8 cellular contexts compared by ENCODE assay signal in the genomic region with DNA sequence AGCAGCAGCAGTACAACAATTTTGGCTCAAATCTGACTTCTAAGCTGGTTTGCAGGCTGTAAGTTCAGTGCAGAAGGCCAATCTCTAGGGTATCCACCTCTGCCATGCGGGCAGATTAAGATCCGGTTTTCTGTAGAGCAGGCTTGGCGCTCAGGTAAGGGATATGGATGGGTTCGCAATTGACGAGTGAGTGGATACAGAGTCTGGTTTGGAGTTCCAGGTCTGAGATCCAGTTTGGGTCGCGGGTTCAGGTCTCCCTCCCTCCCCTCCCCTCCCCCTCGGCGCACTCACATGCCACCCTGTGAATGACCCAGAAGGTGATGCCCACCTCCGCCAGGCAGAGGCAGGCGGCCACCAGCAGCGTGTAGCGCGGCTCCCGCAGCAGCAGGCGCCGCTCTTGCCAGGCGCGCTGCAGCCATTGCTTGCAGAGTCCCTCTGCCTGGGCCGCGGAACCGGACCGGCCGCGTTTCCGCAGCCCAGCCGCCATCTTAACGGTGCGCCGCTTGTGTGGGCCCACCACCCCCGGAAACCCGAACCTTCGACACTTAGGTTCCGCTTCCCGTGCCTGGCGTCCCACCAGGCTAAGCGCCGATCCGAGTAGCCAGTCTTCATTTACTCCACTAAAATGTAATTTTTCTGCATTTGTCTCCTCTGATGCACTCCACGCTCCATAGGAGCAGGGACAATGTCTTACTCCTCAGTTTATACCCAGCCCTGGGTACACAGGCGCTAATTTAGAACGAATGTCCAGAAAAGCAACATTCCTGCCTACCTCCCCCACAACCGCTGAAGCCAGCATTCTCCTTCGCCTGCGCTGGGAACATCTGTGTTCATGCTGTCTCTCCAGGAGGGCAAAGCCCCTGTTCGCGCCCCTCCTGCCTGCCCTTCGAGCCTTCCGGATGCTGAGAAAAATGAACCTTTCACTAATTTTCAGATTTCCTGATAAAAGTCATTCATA. TPM values are rescaled to one million over a fixed set of nuclear protein-coding genes. Genes with fewer than 3 reads are reported as not detected.
DNase-seq lines count a peak whose midpoint lies in the region; ATAC-seq, FAIRE-seq and TF ChIP-seq lines count a peak whose summit lies in the region.

A gene (minus strand): TSS at position 509 of the 958 bp plus-strand sequence. CDS start 22 bp downstream, at position 487.

- H3K4me1 ChIP-seq in astrocyte (ENCODE audit: insufficient read depth, low read length) (peaks cover 7% of the 10 kb centered on the region), vagina (peaks cover 28% of the 10 kb centered on the region)

- peaks cover 2% of the 10 kb centered on the region for H3K36me3 ChIP-seq in astrocyte (ENCODE audit: insufficient read depth, low read length)
- H3K36me3 ChIP-seq in vagina = peaks cover 0 to 18% of the 10 kb centered on the region in 2 donors

- H4K20me1 ChIP-seq in astrocyte (ENCODE audit: insufficient read depth, low read length) = peaks cover 24% of the 10 kb centered on the region

- H3K27me3 ChIP-seq in astrocyte (ENCODE audit: insufficient read depth, low read length) (no peaks in the 10 kb centered on the region), vagina (no peaks in the 10 kb centered on the region)

- H3K79me2 ChIP-seq in astrocyte (ENCODE audit: insufficient read depth, low read length) = peaks cover 12% of the 10 kb centered on the region

- H3K4me3 ChIP-seq in astrocyte (ENCODE audit: insufficient read depth, low read depth, low read length) = peak within 1 kb of the TSS; percentile 88
- H3K4me3 ChIP-seq in vagina = peak within 1 kb of the TSS; percentile 71 to 87

- peak; percentile 92 for DNase-seq in GM10266 (ENCODE audit: extremely low spot score)
- peak; percentile 43 for DNase-seq in NCI-H1417 treated with DMSO at 0.1 percent for 48 hours (lab: John Stamatoyannopoulos, UW)
- DNase-seq in T-helper 9 cell = peak; percentile 81
- DNase-seq in astrocyte (ENCODE audit: low read depth) = peak; percentile 77
- DNase-seq in hepatic stellate cell (ENCODE audit: low spot score) = peak; percentile 87
- peak; percentile 54 for DNase-seq in renal cortical epithelial cell (ENCODE audit: low read depth)
- no peak for DNase-seq in vagina (ENCODE audit: extremely low spot score in 2 of 2)

- H3K9me3 Mint-ChIP-seq in astrocyte (ENCODE audit: unreplicated experiment) = no peaks in the 10 kb centered on the region

- intact Hi-C loops in vagina (cut with DNase I) = loop anchor here (2.0 to 10.0 kb wide), 2 partner anchors 114 to 354 kb away; a partner anchor contains a TSS

- H2AFZ ChIP-seq in astrocyte (ENCODE audit: low read depth, low read length) = peak within 1 kb of the TSS; percentile 98

- H3K27ac Mint-ChIP-seq in astrocyte (ENCODE audit: unreplicated experiment) = peak within 1 kb of the TSS; percentile 98

- H3K27ac ChIP-seq in astrocyte (ENCODE audit: low read depth, low read length) = peak within 1 kb of the TSS; percentile 91
- peak within 1 kb of the TSS; percentile 79 for H3K27ac ChIP-seq in vagina

- no peaks in the 10 kb centered on the region for H3K9me3 ChIP-seq in astrocyte (ENCODE audit: insufficient read depth, low read depth, low read length)
- H3K9me3 ChIP-seq in vagina = no peaks in the 10 kb centered on the region

- peak within 1 kb of the TSS; percentile 95 for H3K4me3 Mint-ChIP-seq in astrocyte (ENCODE audit: unreplicated experiment)

- no peaks in the 10 kb centered on the region for H3K27me3 Mint-ChIP-seq in astrocyte (ENCODE audit: low read depth, unreplicated experiment)

- ATAC-seq in HG02610 (IDR thresholded peaks at IDR 0.05; ENCODE audit: unreplicated experiment) = peak; percentile 34

- H3K36me3 Mint-ChIP-seq in astrocyte (ENCODE audit: low read depth, unreplicated experiment) = no peaks in the 10 kb centered on the region

- peak within 1 kb of the TSS; percentile 100 for H3K4me2 ChIP-seq in astrocyte (ENCODE audit: low read length)

- TF ChIP-seq CTCF in GM10266 (IDR thresholded peaks at IDR 0.05; ENCODE audit: control insufficient read depth, insufficient read depth, low read depth, missing control alignments) = no peak
- no peak for TF ChIP-seq CTCF in astrocyte (IDR thresholded peaks at IDR 0.05; ENCODE audit: insufficient read depth, low read depth, low read length)
- TF ChIP-seq CTCF in vagina (IDR thresholded peaks at IDR 0.05) = no peak

- no peak for FAIRE-seq in astrocyte (lab: Jason Lieb, UNC)

- H3K9ac ChIP-seq in astrocyte (ENCODE audit: low read length) = peak within 1 kb of the TSS; percentile 96

- H3K4me1 Mint-ChIP-seq in astrocyte (ENCODE audit: low read depth, unreplicated experiment) = peaks cover 4% of the 10 kb centered on the region

- TF ChIP-seq POLR2A in vagina (IDR thresholded peaks at IDR 0.05) = peak in 1 of 2 donors; percentile 25

RNA-seq across cellular contexts. Expression of the gene that starts here (rescaled TPM):
- 47.1 and 51.1 TPM in 2 replicates for total RNA-seq in astrocyte
- 18.9 and 43.2 TPM in 2 replicates for total RNA-seq in renal cortical epithelial cell
- total RNA-seq in vagina = 58.2 TPM

Comparison
In these comparisons a context has a peak if more than half of its experiments do, and no peak if none do; other contexts are left out.
1. DNase-seq: peak in GM10266 (single experiment), NCI-H1417 treated with DMSO at 0.1 percent for 48 hours (single experiment), T-helper 9 cell (single experiment), astrocyte (single experiment), hepatic stellate cell (single experiment) and renal cortical epithelial cell (single experiment); none in vagina (0 of 2).